24 cellular contexts compared by ENCODE assay signal in genomic region chrX:57178605-57179004, GRCh38.
"Had no signal": no experiment of that assay in that cellular context is flagged by ENCODE, and none has a peak within 500 bp of the region (broad histone marks: within the 10 kb centered on the region; RNA-seq: fewer than 3 reads in every experiment).

No MANE protein-coding gene starts in this region.

- H3K4me3 ChIP-seq: dorsolateral prefrontal cortex, lung, right atrium auricular region, thoracic aorta, tibial nerve, upper lobe of right lung, uterus had no signal

- H3K27me3 ChIP-seq: right atrium auricular region, tibial nerve, upper lobe of right lung, uterus had no signal

- H3K27ac ChIP-seq: dorsolateral prefrontal cortex, parathyroid adenoma, right atrium auricular region, thoracic aorta, tibial nerve, upper lobe of right lung, uterus had no signal

- H3K36me3 ChIP-seq: right atrium auricular region, thoracic aorta, tibial nerve, upper lobe of right lung, uterus had no signal

- H3K27ac Mint-ChIP-seq: immature natural killer cell; memory B cell; naive B cell; natural killer cell treated with Interleukin-12 subunit alpha and Interleukin-12 subunit beta and Interleukin-15 and Interleukin-18, amount 100 ng/mL, for 72 hours; progenitor cell of endocrine pancreas; stimulated activated memory B cell treated with anti-CD40 and anti-IgM and Interleukin-4, amounts not matched to agents 10 μg/mL and 1 μg/mL and 100 μg/mL, for 72 hours had no signal

- H3K9ac ChIP-seq: parathyroid adenoma had no signal

- H3K9me3 ChIP-seq: thoracic aorta, upper lobe of right lung had no signal

- H2AFZ ChIP-seq: parathyroid adenoma had no signal

- H3K4me1 Mint-ChIP-seq: immature natural killer cell; neural crest cell; stimulated activated memory B cell treated with anti-CD40 and anti-IgM and Interleukin-4, amounts not matched to agents 10 μg/mL and 1 μg/mL and 100 μg/mL, for 72 hours had no signal

- H3K4me3 Mint-ChIP-seq: immature natural killer cell; memory B cell; naive B cell; natural killer cell treated with Interleukin-12 subunit alpha and Interleukin-12 subunit beta and Interleukin-15 and Interleukin-18, amount 100 ng/mL, for 72 hours; neural crest cell; stimulated activated memory B cell treated with anti-CD40 and anti-IgM and Interleukin-4, amounts not matched to agents 10 μg/mL and 1 μg/mL and 100 μg/mL, for 72 hours had no signal

- H3K27me3 Mint-ChIP-seq: memory B cell; naive B cell; progenitor cell of endocrine pancreas; stimulated activated memory B cell treated with anti-CD40 and anti-IgM and Interleukin-4, amounts not matched to agents 10 μg/mL and 1 μg/mL and 100 μg/mL, for 72 hours had no signal

- DNase-seq: dorsolateral prefrontal cortex; effector CD4-positive, alpha-beta T cell; hypothalamus; immature natural killer cell; naive B cell; stimulated activated CD4-positive, alpha-beta T cell treated with anti-CD3 and anti-CD28 coated beads, Interleukin-4, amount 100 ng/mL, for 4 hours; stimulated activated naive CD8-positive, alpha-beta T cell treated with anti-CD3 and anti-CD28 coated beads, Interleukin-15, Interleukin-2, amounts not matched to agents 100 U/mL and 50 U/mL, for 24 hours; upper lobe of right lung; uterus had no signal

- H3K4me1 ChIP-seq: parathyroid adenoma, right atrium auricular region, tibial nerve, upper lobe of right lung, uterus had no signal

- FAIRE-seq: colon, frontal cortex, keratinocyte had no signal

- ATAC-seq: left lobe of liver; natural killer cell treated with Interleukin-12 subunit alpha and Interleukin-12 subunit beta and Interleukin-15 and Interleukin-18, amount 100 ng/mL, for 72 hours; sciatic nerve; stimulated activated memory B cell treated with anti-CD40 and anti-IgM and Interleukin-4, amounts not matched to agents 10 μg/mL and 1 μg/mL and 100 μg/mL, for 72 hours; stimulated activated naive CD8-positive, alpha-beta T cell treated with anti-CD3 and anti-CD28 coated beads, Interleukin-15, Interleukin-2, amounts not matched to agents 100 U/mL and 50 U/mL, for 24 hours; upper lobe of right lung had no signal

- H3K79me2 ChIP-seq: parathyroid adenoma had no signal

- H3K36me3 Mint-ChIP-seq: immature natural killer cell; naive B cell; stimulated activated memory B cell treated with anti-CD40 and anti-IgM and Interleukin-4, amounts not matched to agents 10 μg/mL and 1 μg/mL and 100 μg/mL, for 72 hours had no signal

- H3K9me3 Mint-ChIP-seq: natural killer cell treated with Interleukin-12 subunit alpha and Interleukin-12 subunit beta and Interleukin-15 and Interleukin-18, amount 100 ng/mL, for 72 hours had no signal
